ENCODE assay signal across 1 cellular context in genomic region chr2:84628486-84628885, GRCh38.
TF ChIP-seq lines count a peak whose summit lies in the region.

No MANE protein-coding gene starts in this region.

TF ChIP-seq in GM23338, 12 proteins besides CTCF, POLR2A, EP300 and RAD21 (continued from another document):
- TF ChIP-seq, protein P1, sequence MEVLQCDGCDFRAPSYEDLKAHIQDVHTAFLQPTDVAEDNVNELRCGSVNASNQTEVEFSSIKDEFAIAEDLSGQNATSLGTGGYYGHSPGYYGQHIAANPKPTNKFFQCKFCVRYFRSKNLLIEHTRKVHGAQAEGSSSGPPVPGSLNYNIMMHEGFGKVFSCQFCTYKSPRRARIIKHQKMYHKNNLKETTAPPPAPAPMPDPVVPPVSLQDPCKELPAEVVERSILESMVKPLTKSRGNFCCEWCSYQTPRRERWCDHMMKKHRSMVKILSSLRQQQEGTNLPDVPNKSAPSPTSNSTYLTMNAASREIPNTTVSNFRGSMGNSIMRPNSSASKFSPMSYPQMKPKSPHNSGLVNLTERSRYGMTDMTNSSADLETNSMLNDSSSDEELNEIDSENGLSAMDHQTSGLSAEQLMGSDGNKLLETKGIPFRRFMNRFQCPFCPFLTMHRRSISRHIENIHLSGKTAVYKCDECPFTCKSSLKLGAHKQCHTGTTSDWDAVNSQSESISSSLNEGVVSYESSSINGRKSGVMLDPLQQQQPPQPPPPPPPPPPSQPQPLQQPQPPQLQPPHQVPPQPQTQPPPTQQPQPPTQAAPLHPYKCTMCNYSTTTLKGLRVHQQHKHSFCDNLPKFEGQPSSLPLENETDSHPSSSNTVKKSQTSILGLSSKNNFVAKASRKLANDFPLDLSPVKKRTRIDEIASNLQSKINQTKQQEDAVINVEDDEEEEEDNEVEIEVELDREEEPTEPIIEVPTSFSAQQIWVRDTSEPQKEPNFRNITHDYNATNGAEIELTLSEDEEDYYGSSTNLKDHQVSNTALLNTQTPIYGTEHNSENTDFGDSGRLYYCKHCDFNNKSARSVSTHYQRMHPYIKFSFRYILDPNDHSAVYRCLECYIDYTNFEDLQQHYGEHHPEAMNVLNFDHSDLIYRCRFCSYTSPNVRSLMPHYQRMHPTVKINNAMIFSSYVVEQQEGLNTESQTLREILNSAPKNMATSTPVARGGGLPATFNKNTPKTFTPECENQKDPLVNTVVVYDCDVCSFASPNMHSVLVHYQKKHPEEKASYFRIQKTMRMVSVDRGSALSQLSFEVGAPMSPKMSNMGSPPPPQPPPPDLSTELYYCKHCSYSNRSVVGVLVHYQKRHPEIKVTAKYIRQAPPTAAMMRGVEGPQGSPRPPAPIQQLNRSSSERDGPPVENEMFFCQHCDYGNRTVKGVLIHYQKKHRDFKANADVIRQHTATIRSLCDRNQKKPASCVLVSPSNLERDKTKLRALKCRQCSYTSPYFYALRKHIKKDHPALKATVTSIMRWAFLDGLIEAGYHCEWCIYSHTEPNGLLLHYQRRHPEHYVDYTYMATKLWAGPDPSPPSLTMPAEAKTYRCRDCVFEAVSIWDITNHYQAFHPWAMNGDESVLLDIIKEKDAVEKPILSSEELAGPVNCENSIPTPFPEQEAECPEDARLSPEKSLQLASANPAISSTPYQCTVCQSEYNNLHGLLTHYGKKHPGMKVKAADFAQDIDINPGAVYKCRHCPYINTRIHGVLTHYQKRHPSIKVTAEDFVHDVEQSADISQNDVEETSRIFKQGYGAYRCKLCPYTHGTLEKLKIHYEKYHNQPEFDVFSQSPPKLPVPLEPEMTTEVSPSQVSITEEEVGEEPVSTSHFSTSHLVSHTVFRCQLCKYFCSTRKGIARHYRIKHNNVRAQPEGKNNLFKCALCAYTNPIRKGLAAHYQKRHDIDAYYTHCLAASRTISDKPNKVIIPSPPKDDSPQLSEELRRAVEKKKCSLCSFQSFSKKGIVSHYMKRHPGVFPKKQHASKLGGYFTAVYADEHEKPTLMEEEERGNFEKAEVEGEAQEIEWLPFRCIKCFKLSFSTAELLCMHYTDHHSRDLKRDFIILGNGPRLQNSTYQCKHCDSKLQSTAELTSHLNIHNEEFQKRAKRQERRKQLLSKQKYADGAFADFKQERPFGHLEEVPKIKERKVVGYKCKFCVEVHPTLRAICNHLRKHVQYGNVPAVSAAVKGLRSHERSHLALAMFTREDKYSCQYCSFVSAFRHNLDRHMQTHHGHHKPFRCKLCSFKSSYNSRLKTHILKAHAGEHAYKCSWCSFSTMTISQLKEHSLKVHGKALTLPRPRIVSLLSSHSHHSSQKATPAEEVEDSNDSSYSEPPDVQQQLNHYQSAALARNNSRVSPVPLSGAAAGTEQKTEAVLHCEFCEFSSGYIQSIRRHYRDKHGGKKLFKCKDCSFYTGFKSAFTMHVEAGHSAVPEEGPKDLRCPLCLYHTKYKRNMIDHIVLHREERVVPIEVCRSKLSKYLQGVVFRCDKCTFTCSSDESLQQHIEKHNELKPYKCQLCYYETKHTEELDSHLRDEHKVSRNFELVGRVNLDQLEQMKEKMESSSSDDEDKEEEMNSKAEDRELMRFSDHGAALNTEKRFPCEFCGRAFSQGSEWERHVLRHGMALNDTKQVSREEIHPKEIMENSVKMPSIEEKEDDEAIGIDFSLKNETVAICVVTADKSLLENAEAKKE (CRISPR knock-in tag; IDR thresholded peaks at IDR 0.05): no peak
- TF ChIP-seq STAT1 (IDR thresholded peaks at IDR 0.05; ENCODE audit: unreplicated experiment): no peak
- TF ChIP-seq POLR2AphosphoS5 (IDR thresholded peaks at IDR 0.05; ENCODE audit: low read depth): no peak
- TF ChIP-seq EZH2 (IDR thresholded peaks at IDR 0.05; ENCODE audit: low read depth, unreplicated experiment): no peak
- no peak for TF ChIP-seq CREB1 (CRISPR knock-in tag; IDR thresholded peaks at IDR 0.05; ENCODE audit: low read depth)
- no peak for TF ChIP-seq EZH2phosphoT487 (IDR thresholded peaks at IDR 0.05; ENCODE audit: unreplicated experiment)
- TF ChIP-seq ZNF114 (CRISPR knock-in tag; IDR thresholded peaks at IDR 0.05): no peak
- TF ChIP-seq ETS1 (IDR thresholded peaks at IDR 0.05): no peak
- TF ChIP-seq NANOG (IDR thresholded peaks at IDR 0.05; ENCODE audit: borderline replicate concordance): no peak
- TF ChIP-seq, protein P2, sequence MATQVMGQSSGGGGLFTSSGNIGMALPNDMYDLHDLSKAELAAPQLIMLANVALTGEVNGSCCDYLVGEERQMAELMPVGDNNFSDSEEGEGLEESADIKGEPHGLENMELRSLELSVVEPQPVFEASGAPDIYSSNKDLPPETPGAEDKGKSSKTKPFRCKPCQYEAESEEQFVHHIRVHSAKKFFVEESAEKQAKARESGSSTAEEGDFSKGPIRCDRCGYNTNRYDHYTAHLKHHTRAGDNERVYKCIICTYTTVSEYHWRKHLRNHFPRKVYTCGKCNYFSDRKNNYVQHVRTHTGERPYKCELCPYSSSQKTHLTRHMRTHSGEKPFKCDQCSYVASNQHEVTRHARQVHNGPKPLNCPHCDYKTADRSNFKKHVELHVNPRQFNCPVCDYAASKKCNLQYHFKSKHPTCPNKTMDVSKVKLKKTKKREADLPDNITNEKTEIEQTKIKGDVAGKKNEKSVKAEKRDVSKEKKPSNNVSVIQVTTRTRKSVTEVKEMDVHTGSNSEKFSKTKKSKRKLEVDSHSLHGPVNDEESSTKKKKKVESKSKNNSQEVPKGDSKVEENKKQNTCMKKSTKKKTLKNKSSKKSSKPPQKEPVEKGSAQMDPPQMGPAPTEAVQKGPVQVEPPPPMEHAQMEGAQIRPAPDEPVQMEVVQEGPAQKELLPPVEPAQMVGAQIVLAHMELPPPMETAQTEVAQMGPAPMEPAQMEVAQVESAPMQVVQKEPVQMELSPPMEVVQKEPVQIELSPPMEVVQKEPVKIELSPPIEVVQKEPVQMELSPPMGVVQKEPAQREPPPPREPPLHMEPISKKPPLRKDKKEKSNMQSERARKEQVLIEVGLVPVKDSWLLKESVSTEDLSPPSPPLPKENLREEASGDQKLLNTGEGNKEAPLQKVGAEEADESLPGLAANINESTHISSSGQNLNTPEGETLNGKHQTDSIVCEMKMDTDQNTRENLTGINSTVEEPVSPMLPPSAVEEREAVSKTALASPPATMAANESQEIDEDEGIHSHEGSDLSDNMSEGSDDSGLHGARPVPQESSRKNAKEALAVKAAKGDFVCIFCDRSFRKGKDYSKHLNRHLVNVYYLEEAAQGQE (IDR thresholded peaks at IDR 0.05; ENCODE audit: unreplicated experiment): no peak
